1 cellular context compared by ENCODE assay signal in genomic region chr1:40794915-40795715, GRCh38.
TF ChIP-seq lines count a peak whose summit lies in the region.

No MANE protein-coding gene starts in this region.

TF ChIP-seq in H1, 55 proteins besides CTCF, POLR2A, EP300 and RAD21 (continued from another document):
- TF ChIP-seq SUZ12 (IDR thresholded peaks at IDR 0.05; ENCODE audit: low read length) (no peak), NANOG (IDR thresholded peaks at IDR 0.05; ENCODE audit: insufficient read depth, low read depth, low read length, poor library complexity, severe bottlenecking) (no peak), KDM1A (IDR thresholded peaks at IDR 0.05; ENCODE audit: borderline replicate concordance, low read length) (no peak), SIX5 (IDR thresholded peaks at IDR 0.05; ENCODE audit: low read depth, low read length) (no peak), TAF1 (IDR thresholded peaks at IDR 0.05; ENCODE audit: low read depth, low read length) (no peak), PHF8 (conservative IDR thresholded peaks at IDR 0.05; ENCODE audit: low read depth, low read length) (no peak)
